Comparison of ENCODE assay signal across 1 cellular context in genomic region chr12:131430158-131430772, GRCh38.
TF ChIP-seq lines count a peak whose summit lies in the region.

No MANE protein-coding gene starts in this region.

TF ChIP-seq in GM23338, 12 proteins besides CTCF, POLR2A, EP300 and RAD21 (continued from another document):
- TF ChIP-seq, protein P1, sequence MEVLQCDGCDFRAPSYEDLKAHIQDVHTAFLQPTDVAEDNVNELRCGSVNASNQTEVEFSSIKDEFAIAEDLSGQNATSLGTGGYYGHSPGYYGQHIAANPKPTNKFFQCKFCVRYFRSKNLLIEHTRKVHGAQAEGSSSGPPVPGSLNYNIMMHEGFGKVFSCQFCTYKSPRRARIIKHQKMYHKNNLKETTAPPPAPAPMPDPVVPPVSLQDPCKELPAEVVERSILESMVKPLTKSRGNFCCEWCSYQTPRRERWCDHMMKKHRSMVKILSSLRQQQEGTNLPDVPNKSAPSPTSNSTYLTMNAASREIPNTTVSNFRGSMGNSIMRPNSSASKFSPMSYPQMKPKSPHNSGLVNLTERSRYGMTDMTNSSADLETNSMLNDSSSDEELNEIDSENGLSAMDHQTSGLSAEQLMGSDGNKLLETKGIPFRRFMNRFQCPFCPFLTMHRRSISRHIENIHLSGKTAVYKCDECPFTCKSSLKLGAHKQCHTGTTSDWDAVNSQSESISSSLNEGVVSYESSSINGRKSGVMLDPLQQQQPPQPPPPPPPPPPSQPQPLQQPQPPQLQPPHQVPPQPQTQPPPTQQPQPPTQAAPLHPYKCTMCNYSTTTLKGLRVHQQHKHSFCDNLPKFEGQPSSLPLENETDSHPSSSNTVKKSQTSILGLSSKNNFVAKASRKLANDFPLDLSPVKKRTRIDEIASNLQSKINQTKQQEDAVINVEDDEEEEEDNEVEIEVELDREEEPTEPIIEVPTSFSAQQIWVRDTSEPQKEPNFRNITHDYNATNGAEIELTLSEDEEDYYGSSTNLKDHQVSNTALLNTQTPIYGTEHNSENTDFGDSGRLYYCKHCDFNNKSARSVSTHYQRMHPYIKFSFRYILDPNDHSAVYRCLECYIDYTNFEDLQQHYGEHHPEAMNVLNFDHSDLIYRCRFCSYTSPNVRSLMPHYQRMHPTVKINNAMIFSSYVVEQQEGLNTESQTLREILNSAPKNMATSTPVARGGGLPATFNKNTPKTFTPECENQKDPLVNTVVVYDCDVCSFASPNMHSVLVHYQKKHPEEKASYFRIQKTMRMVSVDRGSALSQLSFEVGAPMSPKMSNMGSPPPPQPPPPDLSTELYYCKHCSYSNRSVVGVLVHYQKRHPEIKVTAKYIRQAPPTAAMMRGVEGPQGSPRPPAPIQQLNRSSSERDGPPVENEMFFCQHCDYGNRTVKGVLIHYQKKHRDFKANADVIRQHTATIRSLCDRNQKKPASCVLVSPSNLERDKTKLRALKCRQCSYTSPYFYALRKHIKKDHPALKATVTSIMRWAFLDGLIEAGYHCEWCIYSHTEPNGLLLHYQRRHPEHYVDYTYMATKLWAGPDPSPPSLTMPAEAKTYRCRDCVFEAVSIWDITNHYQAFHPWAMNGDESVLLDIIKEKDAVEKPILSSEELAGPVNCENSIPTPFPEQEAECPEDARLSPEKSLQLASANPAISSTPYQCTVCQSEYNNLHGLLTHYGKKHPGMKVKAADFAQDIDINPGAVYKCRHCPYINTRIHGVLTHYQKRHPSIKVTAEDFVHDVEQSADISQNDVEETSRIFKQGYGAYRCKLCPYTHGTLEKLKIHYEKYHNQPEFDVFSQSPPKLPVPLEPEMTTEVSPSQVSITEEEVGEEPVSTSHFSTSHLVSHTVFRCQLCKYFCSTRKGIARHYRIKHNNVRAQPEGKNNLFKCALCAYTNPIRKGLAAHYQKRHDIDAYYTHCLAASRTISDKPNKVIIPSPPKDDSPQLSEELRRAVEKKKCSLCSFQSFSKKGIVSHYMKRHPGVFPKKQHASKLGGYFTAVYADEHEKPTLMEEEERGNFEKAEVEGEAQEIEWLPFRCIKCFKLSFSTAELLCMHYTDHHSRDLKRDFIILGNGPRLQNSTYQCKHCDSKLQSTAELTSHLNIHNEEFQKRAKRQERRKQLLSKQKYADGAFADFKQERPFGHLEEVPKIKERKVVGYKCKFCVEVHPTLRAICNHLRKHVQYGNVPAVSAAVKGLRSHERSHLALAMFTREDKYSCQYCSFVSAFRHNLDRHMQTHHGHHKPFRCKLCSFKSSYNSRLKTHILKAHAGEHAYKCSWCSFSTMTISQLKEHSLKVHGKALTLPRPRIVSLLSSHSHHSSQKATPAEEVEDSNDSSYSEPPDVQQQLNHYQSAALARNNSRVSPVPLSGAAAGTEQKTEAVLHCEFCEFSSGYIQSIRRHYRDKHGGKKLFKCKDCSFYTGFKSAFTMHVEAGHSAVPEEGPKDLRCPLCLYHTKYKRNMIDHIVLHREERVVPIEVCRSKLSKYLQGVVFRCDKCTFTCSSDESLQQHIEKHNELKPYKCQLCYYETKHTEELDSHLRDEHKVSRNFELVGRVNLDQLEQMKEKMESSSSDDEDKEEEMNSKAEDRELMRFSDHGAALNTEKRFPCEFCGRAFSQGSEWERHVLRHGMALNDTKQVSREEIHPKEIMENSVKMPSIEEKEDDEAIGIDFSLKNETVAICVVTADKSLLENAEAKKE (CRISPR knock-in tag; IDR thresholded peaks at IDR 0.05), result no peak
- TF ChIP-seq EZH2phosphoT487 (IDR thresholded peaks at IDR 0.05; ENCODE audit: unreplicated experiment), result no peak
- TF ChIP-seq ZNF114 (CRISPR knock-in tag; IDR thresholded peaks at IDR 0.05), result no peak
- TF ChIP-seq NANOG (IDR thresholded peaks at IDR 0.05; ENCODE audit: borderline replicate concordance), result no peak
